13 cellular contexts compared by ENCODE assay signal in genomic region chr1:209375681-209376360, GRCh38.
DNase-seq lines count a peak whose midpoint lies in the region; ATAC-seq and TF ChIP-seq lines count a peak whose summit lies in the region.
"Had no signal": no experiment of that assay in that cellular context is flagged by ENCODE, and none has a peak within 500 bp of the region (broad histone marks: within the 10 kb centered on the region; RNA-seq: fewer than 3 reads in every experiment).

No MANE protein-coding gene starts in this region.

- H3K79me1 ChIP-seq in mesenchymal stem cell (replicated peaks; ENCODE audit: low read length, poor library complexity, severe bottlenecking), result no peaks in the 10 kb centered on the region

- 50% methylated on average over 1 of the region's 2 CpGs for WGBS in mesenchymal stem cell

- no peak overlapping the region for H2BK12ac ChIP-seq in mesenchymal stem cell (ENCODE audit: low read length in 2 of 2)

- H3K4me3 ChIP-seq in AG09309 (ENCODE audit: control insufficient read depth, low read depth, low read length) (no peak overlapping the region), HUES48 (ENCODE audit: low read depth, low read length) (no peak overlapping the region), cardiac fibroblast (replicated peaks in 1 of 2; ENCODE audit: low read depth in 2 of 2, low read length in 2 of 2) (no peak overlapping the region), mesenchymal stem cell (ENCODE audit: insufficient read depth in 1 of 2, low read depth in 1 of 2, low read length in 2 of 2) (no peak overlapping the region)
- H3K4me3 ChIP-seq: GM12878 had no signal

- no peak overlapping the region for H2AK5ac ChIP-seq in mesenchymal stem cell (ENCODE audit: low read length, severe bottlenecking)

- DNase-seq in AG09309 (ENCODE audit: low read depth) (peak; percentile 17), cardiac fibroblast (ENCODE audit: low read depth in 2 of 2) (peak; percentile 50 to 56), mesenchymal stem cell (peak; percentile 30), GM20000 (ENCODE audit: low spot score) (no peak), left ventricle myocardium superior (no peak)
- DNase-seq: activated gamma-delta T cell treated with Interleukin-2 at 50 U/mL for 16 hours, NCI-H774, occipital lobe, SHP77 had no signal

- H3K4me1 ChIP-seq in HUES48 (ENCODE audit: control insufficient read depth, insufficient read depth, low read length) (peaks cover 17% of the 10 kb centered on the region), mesenchymal stem cell (ENCODE audit: control insufficient read depth, insufficient read depth, low read depth, low read length) (peaks cover 2% of the 10 kb centered on the region)

- no peak overlapping the region for H2BK5ac ChIP-seq in mesenchymal stem cell (ENCODE audit: low read depth, low read length, poor library complexity, severe bottlenecking)

- intact Hi-C loops in left ventricle myocardium superior (cut with micrococcal nuclease), result no loop called here

- H3K36me3 ChIP-seq in HUES48 (ENCODE audit: control insufficient read depth, insufficient read depth, low read length), result no peaks in the 10 kb centered on the region
- H3K36me3 ChIP-seq in mesenchymal stem cell (ENCODE audit: control insufficient read depth in 1 of 2, insufficient read depth in 2 of 2, low read depth in 1 of 2, low read length in 2 of 2), result no peaks in the 10 kb centered on the region

- H3K18ac ChIP-seq in mesenchymal stem cell (ENCODE audit: low read depth in 1 of 2, low read length in 2 of 2), result no peak overlapping the region

- no peak overlapping the region for H3K4me2 ChIP-seq in mesenchymal stem cell (ENCODE audit: low read length, poor library complexity, severe bottlenecking)

- H3K9me3 ChIP-seq in HUES48 (ENCODE audit: control insufficient read depth, insufficient read depth, low read length), result no peaks in the 10 kb centered on the region
- no peaks in the 10 kb centered on the region for H3K9me3 ChIP-seq in mesenchymal stem cell (ENCODE audit: control insufficient read depth, low read length)

- no peak overlapping the region for H4K91ac ChIP-seq in mesenchymal stem cell (ENCODE audit: low read length)

- H3K27me3 ChIP-seq in HUES48 (ENCODE audit: control insufficient read depth, insufficient read depth, low read length) (no peaks in the 10 kb centered on the region), mesenchymal stem cell (ENCODE audit: control insufficient read depth in 1 of 2, insufficient read depth in 1 of 2, low read length in 2 of 2) (no peaks in the 10 kb centered on the region)

- H2BK120ac ChIP-seq in mesenchymal stem cell (ENCODE audit: low read depth, low read length), result no peak overlapping the region

- H4K8ac ChIP-seq in mesenchymal stem cell (ENCODE audit: low read length), result no peak overlapping the region

- no peak overlapping the region for H3K4ac ChIP-seq in mesenchymal stem cell (ENCODE audit: low read depth in 1 of 2, low read length in 2 of 2)

- no peak overlapping the region for H3K14ac ChIP-seq in mesenchymal stem cell (ENCODE audit: low read length in 2 of 2)

- no peak overlapping the region for H2BK15ac ChIP-seq in mesenchymal stem cell (ENCODE audit: low read depth, poor library complexity, severe bottlenecking)

- H2AFZ ChIP-seq in mesenchymal stem cell (ENCODE audit: low read depth, low read length), result no peak overlapping the region

- no peak overlapping the region for H3K23ac ChIP-seq in mesenchymal stem cell (ENCODE audit: low read length in 2 of 2)

- TF ChIP-seq CTCF in AG09309 (IDR thresholded peaks at IDR 0.05; ENCODE audit: control insufficient read depth, insufficient read depth, low read depth, low read length, missing control alignments) (no peak), cardiac fibroblast (IDR thresholded peaks at IDR 0.05; ENCODE audit: low read depth, low read length) (no peak), GM20000 (IDR thresholded peaks at IDR 0.05; ENCODE audit: extremely low read depth, missing control alignments) (no peak)

- no peak for ATAC-seq in GM21360 (IDR thresholded peaks at IDR 0.05; ENCODE audit: unreplicated experiment)
- no peak for ATAC-seq in GM19351 (IDR thresholded peaks at IDR 0.05; ENCODE audit: unreplicated experiment)
- no peak for ATAC-seq in left ventricle myocardium superior
- ATAC-seq: GM12878 had no signal

- peak overlapping the region; percentile 5 for H3K27ac ChIP-seq in HUES48 (ENCODE audit: low read depth, low read length)
- H3K27ac ChIP-seq in mesenchymal stem cell (ENCODE audit: low read length, poor library complexity, severe bottlenecking), result peak overlapping the region; percentile 74

- no peak overlapping the region for H3K9ac ChIP-seq in HUES48 (ENCODE audit: low read depth, low read length)
- no peak overlapping the region for H3K9ac ChIP-seq in mesenchymal stem cell (ENCODE audit: low read length)

Comparison
In these comparisons a context has a peak if more than half of its experiments do, and no peak if none do; other contexts are left out.
1. DNase-seq: peak in AG09309 (single experiment), cardiac fibroblast (2 of 2) and mesenchymal stem cell (single experiment); none in GM20000 (single experiment) and left ventricle myocardium superior (single experiment).